In the genomic region with DNA sequence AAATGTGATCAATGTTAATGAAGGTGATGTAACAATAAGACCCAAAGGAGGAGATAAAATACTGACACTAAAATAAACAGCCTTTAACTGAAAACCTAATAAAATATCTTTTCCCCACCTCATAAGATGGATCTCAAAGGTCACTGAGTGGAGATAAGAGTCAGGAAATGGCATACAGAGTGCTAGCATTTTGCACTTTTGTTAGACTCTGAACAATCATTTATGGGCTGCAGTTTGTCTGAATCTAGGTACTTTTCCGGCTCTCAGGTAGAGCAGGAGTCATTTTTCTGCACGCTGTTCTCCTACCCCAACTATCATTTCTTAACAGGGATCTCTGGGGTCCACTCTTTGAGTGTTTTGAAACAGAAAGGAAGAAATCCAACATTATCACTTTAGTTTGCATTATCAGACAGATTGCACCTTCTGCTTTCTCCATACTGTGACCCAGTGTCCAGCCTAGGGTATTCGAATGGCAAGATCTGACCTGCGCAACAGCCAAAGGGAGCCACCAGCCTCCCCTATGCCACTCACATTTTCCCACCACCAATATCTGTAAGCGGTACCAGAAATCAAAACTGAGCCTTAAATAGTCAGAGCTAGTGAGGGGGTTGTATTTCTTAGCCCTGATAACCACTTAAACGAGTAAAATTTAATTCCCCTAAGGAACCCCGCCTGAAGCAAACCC, we compare ENCODE assay signal across 8 cellular contexts. TPM values are rescaled to one million over a fixed set of nuclear protein-coding genes. Genes with fewer than 3 reads are reported as not detected.
DNase-seq lines count a peak whose midpoint lies in the region; ATAC-seq and TF ChIP-seq lines count a peak whose summit lies in the region.

No MANE protein-coding gene starts in this region.

- H3K36me3 ChIP-seq in cardiac muscle cell, result no peaks in the 10 kb centered on the region
- H3K36me3 ChIP-seq in vagina, result no peaks in the 10 kb centered on the region

- TF ChIP-seq POLR2A in vagina (IDR thresholded peaks at IDR 0.05), result no peak

- peak overlapping the region; percentile 76 to 95 (median 92) for H3K4me3 Mint-ChIP-seq in brain
- peak overlapping the region; percentile 91 for H3K4me3 Mint-ChIP-seq in memory B cell

- intact Hi-C loops in Right ventricle myocardium inferior (cut with DNase I), result no loop called here
- intact Hi-C loops in vagina (cut with DNase I), result loop anchor here (5.0 kb wide), 2 partner anchors 75 to 165 kb away; no protein-coding TSS in a partner anchor

- H3K27ac Mint-ChIP-seq in brain (peak overlapping the region in 4 of 5 experiments; percentile 5 to 76 (median 66)), memory B cell (peak overlapping the region; percentile 98)

- H3K27me3 Mint-ChIP-seq in brain, result peaks cover 25% of the 10 kb centered on the region
- no peaks in the 10 kb centered on the region for H3K27me3 Mint-ChIP-seq in memory B cell

- no peak for TF ChIP-seq CTCF in cardiac muscle cell (IDR thresholded peaks at IDR 0.05; ENCODE audit: low read depth, low read length)
- TF ChIP-seq CTCF in brain (conservative IDR thresholded peaks at IDR 0.05), result no peak
- TF ChIP-seq CTCF in vagina (IDR thresholded peaks at IDR 0.05), result no peak

- no peaks in the 10 kb centered on the region for H3K9me3 ChIP-seq in cardiac muscle cell (ENCODE audit: low read depth)
- H3K9me3 ChIP-seq in vagina, result no peaks in the 10 kb centered on the region

- H3K4me1 ChIP-seq in cardiac muscle cell (ENCODE audit: low read depth) (peaks cover 4% of the 10 kb centered on the region), vagina (peaks cover 21% of the 10 kb centered on the region)

- H3K4me1 Mint-ChIP-seq in brain, result peaks cover 34% of the 10 kb centered on the region
- peaks cover 12% of the 10 kb centered on the region for H3K4me1 Mint-ChIP-seq in memory B cell

- ATAC-seq in Right ventricle myocardium inferior (no peak), memory B cell (ENCODE audit: low read depth) (no peak), HG03175 (IDR thresholded peaks at IDR 0.05; ENCODE audit: unreplicated experiment) (no peak)

- H3K27ac ChIP-seq in cardiac muscle cell (no peak overlapping the region), vagina (peak overlapping the region; percentile 81)

- H3K9me3 Mint-ChIP-seq in brain (peaks cover 0 to 6% (median 2%) of the 10 kb centered on the region in 5 experiments), memory B cell (no peaks in the 10 kb centered on the region)

- H3K4me3 ChIP-seq in cardiac muscle cell (peak overlapping the region; percentile 70), vagina (peak overlapping the region; percentile 51 to 78)

- DNase-seq in cardiac muscle cell (ENCODE audit: low read depth in 1 of 2, low spot score in 1 of 2) (no peak), Right ventricle myocardium inferior (ENCODE audit: missing footprints) (no peak), memory B cell (ENCODE audit: low spot score in 2 of 2) (no peak), vagina (ENCODE audit: extremely low spot score in 2 of 2) (no peak), NCI-H226 (no peak), NCI-H510A (lab: John Stamatoyannopoulos, UW) (no peak)

- peaks cover 41% of the 10 kb centered on the region for H3K27me3 ChIP-seq in cardiac muscle cell
- no peaks in the 10 kb centered on the region for H3K27me3 ChIP-seq in vagina

- H3K36me3 Mint-ChIP-seq in brain, result no peaks in the 10 kb centered on the region
- H3K36me3 Mint-ChIP-seq in memory B cell, result no peaks in the 10 kb centered on the region

RNA-seq across cellular contexts. Expression of gene SIAE, which starts 0.9 kb away (rescaled TPM):
- total RNA-seq in cardiac muscle cell, result 7.9 and 8.3 TPM in 2 replicates
- polyA plus RNA-seq in cardiac muscle cell, result 5.7 and 13.2 TPM in 2 replicates
- total RNA-seq in Right ventricle myocardium inferior, result 83.1 TPM
- polyA plus RNA-seq in brain (ENCODE audit: insufficient read depth, low read depth, low replicate concordance), result 9.3 TPM
- 10.6 TPM for total RNA-seq in vagina

RNA-seq across cellular contexts. Expression of gene SPA17, which starts 1.0 kb away (rescaled TPM):
- total RNA-seq in cardiac muscle cell, result 5.3 and 9.3 TPM in 2 replicates
- 13.2 and 14.3 TPM in 2 replicates for polyA plus RNA-seq in cardiac muscle cell
- total RNA-seq in Right ventricle myocardium inferior, result 2.6 TPM
- polyA plus RNA-seq in brain (ENCODE audit: insufficient read depth, low read depth, low replicate concordance), result 14.8 TPM
- 1.7 TPM for total RNA-seq in vagina

RNA-seq across cellular contexts. Expression of gene TBRG1, which starts 50.0 kb away (rescaled TPM):
- total RNA-seq in cardiac muscle cell, result 16.9 and 31.5 TPM in 2 replicates
- polyA plus RNA-seq in cardiac muscle cell, result 22.9 and 29.1 TPM in 2 replicates
- 21.0 TPM for total RNA-seq in Right ventricle myocardium inferior
- polyA plus RNA-seq in brain (ENCODE audit: insufficient read depth, low read depth, low replicate concordance), result 13.7 TPM
- 29.7 TPM for total RNA-seq in vagina
